ENCODE assay signal across 14 cellular contexts in genomic region chr1:115360505-115361129, GRCh38. TPM values are rescaled to one million over a fixed set of nuclear protein-coding genes. Genes with fewer than 3 reads are reported as not detected.
"Had no signal": no experiment of that assay in that cellular context is flagged by ENCODE, and none has a peak within 500 bp of the region (broad histone marks: within the 10 kb centered on the region; RNA-seq: fewer than 3 reads in every experiment).

No MANE protein-coding gene starts in this region.

RNA-seq across cellular contexts. Expression of gene NGF, which starts 22.6 kb away (rescaled TPM):
- total RNA-seq: activated B cell treated with CpG ODN at 0.5 μM for 24 hours; activated CD4-positive, alpha-beta memory T cell treated with anti-CD3 and anti-CD28 coated beads for 36 hours; activated CD4-positive, alpha-beta memory T cell treated with anti-CD3 and anti-CD28 coated beads, Interleukin-2, amount 10 ng/mL, durations not matched to agents 7 days and 5 days; activated CD4-positive, alpha-beta T cell treated with anti-CD3 and anti-CD28 coated beads for 36 hours; activated CD4-positive, alpha-beta T cell treated with anti-CD3 and anti-CD28 coated beads, Interleukin-2, amount 10 ng/mL, durations not matched to agents 24 days and 14 days; activated CD4-positive, alpha-beta T cell treated with anti-CD3 and anti-CD28 coated beads, Interleukin-2, amount 10 ng/mL, durations not matched to agents 7 days and 5 days; activated CD8-positive, alpha-beta memory T cell treated with anti-CD3 and anti-CD28 coated beads for 36 hours; activated CD8-positive, alpha-beta memory T cell treated with anti-CD3 and anti-CD28 coated beads, Interleukin-2, amount 10 ng/mL, durations not matched to agents 7 days and 5 days; activated CD8-positive, alpha-beta T cell treated with anti-CD3 and anti-CD28 coated beads for 36 hours; activated CD8-positive, alpha-beta T cell treated with anti-CD3 and anti-CD28 coated beads, Interleukin-2, amount 10 ng/mL, durations not matched to agents 7 days and 5 days; T-cell; T-helper 1 cell treated with Interleukin-12 subunit alpha and Interleukin-12 subunit beta and Interleukin-4 antibody, amounts not matched to agents 30 ng/mL and 1 ng/mL, for 36 hours; T-helper 17 cell; T-helper 2 cell treated with Interferon-gamma antibody and Interleukin-4, amounts not matched to agents 100 ng/mL and 5 ng/mL, for 36 hours had no signal
